In the genomic region with DNA sequence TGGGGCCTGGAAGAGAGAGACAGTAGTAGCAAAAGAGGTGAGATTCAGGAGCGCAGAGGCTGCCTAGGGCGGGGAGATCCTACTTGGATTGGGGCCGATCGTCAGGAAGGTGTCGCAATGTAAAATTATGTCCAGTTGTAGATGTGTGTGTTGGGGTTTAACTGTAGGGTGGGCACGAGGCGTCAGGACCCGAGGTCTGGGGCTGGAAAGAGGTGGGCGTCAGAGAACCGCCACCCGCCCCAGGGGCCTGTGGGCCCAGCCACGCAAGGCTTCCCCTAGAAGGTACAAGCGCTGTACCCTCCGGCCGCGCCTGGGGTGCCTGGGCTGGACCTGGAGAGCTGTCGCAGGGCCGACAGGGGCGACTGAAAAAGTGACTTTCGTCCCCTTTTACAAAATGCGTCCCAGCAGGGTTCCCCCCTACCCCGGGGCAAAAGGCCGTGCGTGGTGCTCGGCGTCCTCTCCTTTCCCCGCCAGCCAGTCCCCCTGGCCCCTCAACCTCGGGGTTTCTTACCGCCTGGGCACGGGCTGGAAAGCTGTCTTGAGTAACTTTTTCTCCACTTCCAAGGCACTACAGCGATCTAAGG, we compare ENCODE assay signal across 1 cellular context.
TF ChIP-seq lines count a peak whose summit lies in the region.

No MANE protein-coding gene starts in this region.

TF ChIP-seq in HepG2, 621 proteins besides CTCF, POLR2A, EP300 and RAD21 (continued from another document):
- TF ChIP-seq, protein P1, sequence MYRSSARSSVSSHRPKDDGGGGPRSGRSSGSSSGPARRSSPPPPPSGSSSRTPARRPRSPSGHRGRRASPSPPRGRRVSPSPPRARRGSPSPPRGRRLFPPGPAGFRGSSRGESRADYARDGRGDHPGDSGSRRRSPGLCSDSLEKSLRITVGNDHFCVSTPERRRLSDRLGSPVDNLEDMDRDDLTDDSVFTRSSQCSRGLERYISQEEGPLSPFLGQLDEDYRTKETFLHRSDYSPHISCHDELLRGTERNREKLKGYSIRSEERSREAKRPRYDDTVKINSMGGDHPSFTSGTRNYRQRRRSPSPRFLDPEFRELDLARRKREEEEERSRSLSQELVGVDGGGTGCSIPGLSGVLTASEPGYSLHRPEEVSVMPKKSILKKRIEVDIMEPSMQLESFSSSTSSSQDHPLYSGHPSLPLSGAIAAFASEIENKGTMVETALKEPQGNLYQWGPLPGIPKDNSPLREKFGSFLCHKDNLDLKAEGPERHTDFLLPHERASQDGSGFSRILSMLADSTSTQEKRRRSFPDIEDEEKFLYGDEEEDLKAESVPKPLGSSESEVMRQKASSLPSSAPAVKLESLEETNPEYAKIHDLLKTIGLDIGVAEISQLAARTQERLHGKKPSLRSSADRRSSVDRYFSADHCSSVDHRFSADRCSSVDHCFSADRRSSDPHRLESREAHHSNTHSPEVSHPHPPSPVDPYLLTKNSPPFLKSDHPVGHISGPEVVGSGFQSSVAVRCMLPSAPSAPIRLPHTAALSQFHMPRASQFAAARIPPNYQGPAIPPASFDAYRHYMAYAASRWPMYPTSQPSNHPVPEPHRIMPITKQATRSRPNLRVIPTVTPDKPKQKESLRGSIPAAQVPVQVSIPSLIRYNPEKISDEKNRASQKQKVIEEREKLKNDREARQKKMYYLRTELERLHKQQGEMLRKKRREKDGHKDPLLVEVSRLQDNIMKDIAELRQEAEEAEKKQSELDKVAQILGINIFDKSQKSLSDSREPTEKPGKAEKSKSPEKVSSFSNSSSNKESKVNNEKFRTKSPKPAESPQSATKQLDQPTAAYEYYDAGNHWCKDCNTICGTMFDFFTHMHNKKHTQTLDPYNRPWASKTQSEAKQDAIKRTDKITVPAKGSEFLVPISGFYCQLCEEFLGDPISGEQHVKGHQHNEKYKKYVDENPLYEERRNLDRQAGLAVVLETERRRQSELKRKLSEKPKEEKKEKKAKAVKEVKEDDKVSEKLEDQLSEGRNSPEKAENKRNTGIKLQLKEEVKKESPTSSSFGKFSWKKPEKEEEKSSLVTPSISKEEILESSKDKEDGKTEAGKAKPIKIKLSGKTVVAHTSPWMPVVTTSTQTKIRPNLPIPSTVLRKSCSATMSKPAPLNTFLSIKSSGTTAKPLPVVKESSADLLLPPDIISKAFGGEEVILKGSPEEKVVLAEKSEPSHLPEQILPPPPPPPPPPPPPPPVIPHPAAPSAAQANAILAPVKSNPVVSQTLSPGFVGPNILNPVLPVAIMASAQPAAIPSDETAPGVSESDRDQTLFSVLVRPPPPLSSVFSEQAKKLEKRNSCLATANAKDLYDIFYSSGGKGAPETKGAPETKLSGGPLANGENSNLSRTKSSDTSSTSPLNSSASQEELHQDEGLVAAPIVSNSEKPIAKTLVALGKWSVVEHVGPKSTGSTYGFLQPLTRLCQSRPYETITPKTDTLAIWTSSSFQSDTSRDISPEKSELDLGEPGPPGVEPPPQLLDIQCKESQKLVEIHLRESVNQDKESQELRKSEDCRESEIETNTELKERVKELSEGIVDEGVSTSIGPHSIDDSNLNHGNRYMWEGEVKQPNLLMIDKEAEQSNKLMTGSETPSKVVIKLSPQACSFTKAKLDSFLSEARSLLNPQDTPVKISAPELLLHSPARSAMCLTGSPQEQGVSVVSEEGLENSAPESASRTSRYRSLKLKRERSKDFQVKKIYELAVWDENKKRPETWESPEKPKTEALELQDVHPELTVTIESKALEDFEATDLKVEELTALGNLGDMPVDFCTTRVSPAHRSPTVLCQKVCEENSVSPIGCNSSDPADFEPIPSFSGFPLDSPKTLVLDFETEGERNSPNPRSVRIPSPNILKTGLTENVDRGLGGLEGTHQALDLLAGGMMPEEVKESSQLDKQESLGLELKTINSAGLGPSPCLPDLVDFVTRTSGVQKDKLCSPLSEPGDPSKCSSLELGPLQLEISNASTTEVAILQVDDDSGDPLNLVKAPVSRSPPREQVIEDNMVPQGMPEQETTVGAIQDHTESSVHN (CRISPR knock-in tag; IDR thresholded peaks at IDR 0.05) = no peak
- TF ChIP-seq RBM39 (IDR thresholded peaks at IDR 0.05; ENCODE audit: low read depth, low read length, poor library complexity, severe bottlenecking) = peak; percentile 3
- TF ChIP-seq MTA1 (CRISPR knock-in tag; IDR thresholded peaks at IDR 0.05; ENCODE audit: borderline replicate concordance) = no peak
- no peak for TF ChIP-seq ZFX (CRISPR knock-in tag; IDR thresholded peaks at IDR 0.05; ENCODE audit: low read depth)
- TF ChIP-seq, protein P2, sequence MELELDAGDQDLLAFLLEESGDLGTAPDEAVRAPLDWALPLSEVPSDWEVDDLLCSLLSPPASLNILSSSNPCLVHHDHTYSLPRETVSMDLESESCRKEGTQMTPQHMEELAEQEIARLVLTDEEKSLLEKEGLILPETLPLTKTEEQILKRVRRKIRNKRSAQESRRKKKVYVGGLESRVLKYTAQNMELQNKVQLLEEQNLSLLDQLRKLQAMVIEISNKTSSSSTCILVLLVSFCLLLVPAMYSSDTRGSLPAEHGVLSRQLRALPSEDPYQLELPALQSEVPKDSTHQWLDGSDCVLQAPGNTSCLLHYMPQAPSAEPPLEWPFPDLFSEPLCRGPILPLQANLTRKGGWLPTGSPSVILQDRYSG (CRISPR knock-in tag; IDR thresholded peaks at IDR 0.05) = no peak
- TF ChIP-seq, protein P3, sequence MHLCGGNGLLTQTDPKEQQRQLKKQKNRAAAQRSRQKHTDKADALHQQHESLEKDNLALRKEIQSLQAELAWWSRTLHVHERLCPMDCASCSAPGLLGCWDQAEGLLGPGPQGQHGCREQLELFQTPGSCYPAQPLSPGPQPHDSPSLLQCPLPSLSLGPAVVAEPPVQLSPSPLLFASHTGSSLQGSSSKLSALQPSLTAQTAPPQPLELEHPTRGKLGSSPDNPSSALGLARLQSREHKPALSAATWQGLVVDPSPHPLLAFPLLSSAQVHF (CRISPR knock-in tag; IDR thresholded peaks at IDR 0.05) = no peak
- TF ChIP-seq ZNF749 (CRISPR knock-in tag; IDR thresholded peaks at IDR 0.05; ENCODE audit: borderline replicate concordance) = no peak
- no peak for TF ChIP-seq SYNCRIP (IDR thresholded peaks at IDR 0.05; ENCODE audit: insufficient read depth, low read depth, low read length)
- TF ChIP-seq ZSCAN29 (CRISPR knock-in tag; conservative IDR thresholded peaks at IDR 0.05) = no peak
- TF ChIP-seq NR2F1 (CRISPR knock-in tag; IDR thresholded peaks at IDR 0.05) = no peak
- no peak for TF ChIP-seq JUNB (CRISPR knock-in tag; IDR thresholded peaks at IDR 0.05; ENCODE audit: borderline replicate concordance)
- no peak for TF ChIP-seq ZNF709 (CRISPR knock-in tag; IDR thresholded peaks at IDR 0.05)
- TF ChIP-seq, protein P4, sequence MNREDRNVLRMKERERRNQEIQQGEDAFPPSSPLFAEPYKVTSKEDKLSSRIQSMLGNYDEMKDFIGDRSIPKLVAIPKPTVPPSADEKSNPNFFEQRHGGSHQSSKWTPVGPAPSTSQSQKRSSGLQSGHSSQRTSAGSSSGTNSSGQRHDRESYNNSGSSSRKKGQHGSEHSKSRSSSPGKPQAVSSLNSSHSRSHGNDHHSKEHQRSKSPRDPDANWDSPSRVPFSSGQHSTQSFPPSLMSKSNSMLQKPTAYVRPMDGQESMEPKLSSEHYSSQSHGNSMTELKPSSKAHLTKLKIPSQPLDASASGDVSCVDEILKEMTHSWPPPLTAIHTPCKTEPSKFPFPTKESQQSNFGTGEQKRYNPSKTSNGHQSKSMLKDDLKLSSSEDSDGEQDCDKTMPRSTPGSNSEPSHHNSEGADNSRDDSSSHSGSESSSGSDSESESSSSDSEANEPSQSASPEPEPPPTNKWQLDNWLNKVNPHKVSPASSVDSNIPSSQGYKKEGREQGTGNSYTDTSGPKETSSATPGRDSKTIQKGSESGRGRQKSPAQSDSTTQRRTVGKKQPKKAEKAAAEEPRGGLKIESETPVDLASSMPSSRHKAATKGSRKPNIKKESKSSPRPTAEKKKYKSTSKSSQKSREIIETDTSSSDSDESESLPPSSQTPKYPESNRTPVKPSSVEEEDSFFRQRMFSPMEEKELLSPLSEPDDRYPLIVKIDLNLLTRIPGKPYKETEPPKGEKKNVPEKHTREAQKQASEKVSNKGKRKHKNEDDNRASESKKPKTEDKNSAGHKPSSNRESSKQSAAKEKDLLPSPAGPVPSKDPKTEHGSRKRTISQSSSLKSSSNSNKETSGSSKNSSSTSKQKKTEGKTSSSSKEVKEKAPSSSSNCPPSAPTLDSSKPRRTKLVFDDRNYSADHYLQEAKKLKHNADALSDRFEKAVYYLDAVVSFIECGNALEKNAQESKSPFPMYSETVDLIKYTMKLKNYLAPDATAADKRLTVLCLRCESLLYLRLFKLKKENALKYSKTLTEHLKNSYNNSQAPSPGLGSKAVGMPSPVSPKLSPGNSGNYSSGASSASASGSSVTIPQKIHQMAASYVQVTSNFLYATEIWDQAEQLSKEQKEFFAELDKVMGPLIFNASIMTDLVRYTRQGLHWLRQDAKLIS (CRISPR knock-in tag; IDR thresholded peaks at IDR 0.05) = no peak
- no peak for TF ChIP-seq PRMT3 (CRISPR knock-in tag; IDR thresholded peaks at IDR 0.05; ENCODE audit: borderline replicate concordance, low read depth)
- no peak for TF ChIP-seq PAX8 (CRISPR knock-in tag; IDR thresholded peaks at IDR 0.05; ENCODE audit: borderline replicate concordance)
- TF ChIP-seq HNRNPK (IDR thresholded peaks at IDR 0.05; ENCODE audit: low read depth, low read length, poor library complexity, severe bottlenecking) = no peak
- 0 out of 2 replicates have a peak, but pooled peaks have one; percentile 10 for TF ChIP-seq ZBTB7B (CRISPR knock-in tag; IDR thresholded peaks at IDR 0.05)
- no peak for TF ChIP-seq ERF (CRISPR knock-in tag; IDR thresholded peaks at IDR 0.05)
- TF ChIP-seq HNRNPL (IDR thresholded peaks at IDR 0.05; ENCODE audit: low read depth, low read length) = 0 out of 2 replicates have a peak, but pooled peaks have one; percentile 29
- no peak for TF ChIP-seq HMG20B (CRISPR knock-in tag; conservative IDR thresholded peaks at IDR 0.05)
- no peak for TF ChIP-seq TOPORS (CRISPR knock-in tag; IDR thresholded peaks at IDR 0.05)
- TF ChIP-seq, protein P5, sequence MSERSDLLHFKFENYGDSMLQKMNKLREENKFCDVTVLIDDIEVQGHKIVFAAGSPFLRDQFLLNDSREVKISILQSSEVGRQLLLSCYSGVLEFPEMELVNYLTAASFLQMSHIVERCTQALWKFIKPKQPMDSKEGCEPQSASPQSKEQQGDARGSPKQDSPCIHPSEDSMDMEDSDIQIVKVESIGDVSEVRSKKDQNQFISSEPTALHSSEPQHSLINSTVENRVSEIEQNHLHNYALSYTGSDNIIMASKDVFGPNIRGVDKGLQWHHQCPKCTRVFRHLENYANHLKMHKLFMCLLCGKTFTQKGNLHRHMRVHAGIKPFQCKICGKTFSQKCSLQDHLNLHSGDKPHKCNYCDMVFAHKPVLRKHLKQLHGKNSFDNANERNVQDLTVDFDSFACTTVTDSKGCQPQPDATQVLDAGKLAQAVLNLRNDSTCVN (CRISPR knock-in tag; IDR thresholded peaks at IDR 0.05; ENCODE audit: borderline replicate concordance) = no peak
- no peak for TF ChIP-seq ZNF792 (CRISPR knock-in tag; IDR thresholded peaks at IDR 0.05)
- no peak for TF ChIP-seq ZNF343 (CRISPR knock-in tag; IDR thresholded peaks at IDR 0.05)
- no peak for TF ChIP-seq MED1 (CRISPR knock-in tag; IDR thresholded peaks at IDR 0.05)
- TF ChIP-seq PHF8 (CRISPR knock-in tag; IDR thresholded peaks at IDR 0.05) = peak; percentile 18; the same call in 1 of the 2 replicates
- peak; percentile 81; the same call in 1 of the 2 replicates for TF ChIP-seq ZBTB38 (CRISPR knock-in tag; IDR thresholded peaks at IDR 0.05)
- TF ChIP-seq SNRNP70 (IDR thresholded peaks at IDR 0.05; ENCODE audit: low read depth, low read length) = no peak
- TF ChIP-seq, protein P6, sequence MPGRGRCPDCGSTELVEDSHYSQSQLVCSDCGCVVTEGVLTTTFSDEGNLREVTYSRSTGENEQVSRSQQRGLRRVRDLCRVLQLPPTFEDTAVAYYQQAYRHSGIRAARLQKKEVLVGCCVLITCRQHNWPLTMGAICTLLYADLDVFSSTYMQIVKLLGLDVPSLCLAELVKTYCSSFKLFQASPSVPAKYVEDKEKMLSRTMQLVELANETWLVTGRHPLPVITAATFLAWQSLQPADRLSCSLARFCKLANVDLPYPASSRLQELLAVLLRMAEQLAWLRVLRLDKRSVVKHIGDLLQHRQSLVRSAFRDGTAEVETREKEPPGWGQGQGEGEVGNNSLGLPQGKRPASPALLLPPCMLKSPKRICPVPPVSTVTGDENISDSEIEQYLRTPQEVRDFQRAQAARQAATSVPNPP (CRISPR knock-in tag; IDR thresholded peaks at IDR 0.05) = no peak
- peak; percentile 29; the same call in 1 of the 2 replicates for TF ChIP-seq HIVEP1 (CRISPR knock-in tag; IDR thresholded peaks at IDR 0.05)
- 0 out of 2 replicates have a peak, but pooled peaks have one; percentile 11 for TF ChIP-seq ZNF234 (CRISPR knock-in tag; conservative IDR thresholded peaks at IDR 0.05)
- TF ChIP-seq, protein P7, sequence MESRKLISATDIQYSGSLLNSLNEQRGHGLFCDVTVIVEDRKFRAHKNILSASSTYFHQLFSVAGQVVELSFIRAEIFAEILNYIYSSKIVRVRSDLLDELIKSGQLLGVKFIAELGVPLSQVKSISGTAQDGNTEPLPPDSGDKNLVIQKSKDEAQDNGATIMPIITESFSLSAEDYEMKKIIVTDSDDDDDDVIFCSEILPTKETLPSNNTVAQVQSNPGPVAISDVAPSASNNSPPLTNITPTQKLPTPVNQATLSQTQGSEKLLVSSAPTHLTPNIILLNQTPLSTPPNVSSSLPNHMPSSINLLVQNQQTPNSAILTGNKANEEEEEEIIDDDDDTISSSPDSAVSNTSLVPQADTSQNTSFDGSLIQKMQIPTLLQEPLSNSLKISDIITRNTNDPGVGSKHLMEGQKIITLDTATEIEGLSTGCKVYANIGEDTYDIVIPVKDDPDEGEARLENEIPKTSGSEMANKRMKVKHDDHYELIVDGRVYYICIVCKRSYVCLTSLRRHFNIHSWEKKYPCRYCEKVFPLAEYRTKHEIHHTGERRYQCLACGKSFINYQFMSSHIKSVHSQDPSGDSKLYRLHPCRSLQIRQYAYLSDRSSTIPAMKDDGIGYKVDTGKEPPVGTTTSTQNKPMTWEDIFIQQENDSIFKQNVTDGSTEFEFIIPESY (CRISPR knock-in tag; IDR thresholded peaks at IDR 0.05) = peak; percentile 32
